In the genomic region with DNA sequence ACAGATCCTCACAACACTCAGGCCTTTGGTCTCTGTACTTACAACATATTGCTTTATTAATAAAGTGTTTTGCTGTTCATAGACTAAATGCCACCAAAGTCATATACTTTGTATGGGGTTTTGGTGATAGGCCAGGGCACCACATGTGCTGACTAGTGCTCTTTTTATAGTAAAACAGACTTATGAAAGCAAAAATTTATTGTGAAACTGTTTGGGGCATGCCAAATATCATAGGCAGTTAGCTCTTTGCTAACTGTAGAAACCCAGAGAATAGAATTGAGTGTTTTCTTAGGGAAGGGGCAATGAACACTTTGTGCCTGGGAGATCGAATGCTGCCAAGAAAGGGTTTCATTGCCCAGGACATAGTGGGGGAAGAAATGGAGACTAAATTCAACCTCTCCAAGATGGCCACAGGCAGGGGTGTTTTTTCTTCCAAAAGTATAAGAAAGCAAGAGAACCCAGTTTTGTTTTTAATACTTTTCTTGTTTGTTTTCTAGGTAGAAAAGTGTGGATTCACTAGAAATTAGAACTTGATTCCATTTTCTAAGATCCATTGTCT, we compare ENCODE assay signal across 14 cellular contexts.
DNase-seq lines count a peak whose midpoint lies in the region; ATAC-seq and TF ChIP-seq lines count a peak whose summit lies in the region.
"Had no signal": no experiment of that assay in that cellular context is flagged by ENCODE, and none has a peak within 500 bp of the region (broad histone marks: within the 10 kb centered on the region; RNA-seq: fewer than 3 reads in every experiment).

No MANE protein-coding gene starts in this region.

- DNase-seq in omental fat pad (ENCODE audit: low spot score), result no peak
- DNase-seq in ovary, result no peak
- no peak for DNase-seq in activated naive CD8-positive, alpha-beta T cell treated with anti-CD3 and anti-CD28 coated beads for 36 hours
- DNase-seq in NCI-H2171 treated with DMSO at 0.1 percent for 48 hours (lab: John Stamatoyannopoulos, UW), result no peak
- DNase-seq in GM10266 (ENCODE audit: extremely low spot score), result no peak
- DNase-seq: activated CD4-positive, alpha-beta T cell treated with anti-CD3 and anti-CD28 coated beads, Interleukin-2, amount 10 ng/mL, durations not matched to agents 7 days and 5 days; DMS 273 treated with DMSO at 0.1 percent for 48 hours; HCEC 1CT; left colon; NCI-H1417 treated with DMSO at 0.1 percent for 48 hours had no signal

- H3K4me3 ChIP-seq in ovary, result no peak overlapping the region
- H3K4me3 ChIP-seq: adrenal gland had no signal

- no peak overlapping the region for H3K4me3 Mint-ChIP-seq in activated naive CD8-positive, alpha-beta T cell treated with anti-CD3 and anti-CD28 coated beads for 36 hours
- H3K4me3 Mint-ChIP-seq: activated CD4-positive, alpha-beta T cell treated with anti-CD3 and anti-CD28 coated beads, Interleukin-2, amount 10 ng/mL, durations not matched to agents 7 days and 5 days had no signal

- intact Hi-C loops in ovary (cut with DNase I), result no loop called here

- H3K27ac Mint-ChIP-seq in activated naive CD8-positive, alpha-beta T cell treated with anti-CD3 and anti-CD28 coated beads for 36 hours, result no peak overlapping the region
- H3K27ac Mint-ChIP-seq: activated CD4-positive, alpha-beta T cell treated with anti-CD3 and anti-CD28 coated beads, Interleukin-2, amount 10 ng/mL, durations not matched to agents 7 days and 5 days had no signal

- H3K36me3 ChIP-seq in ovary, result no peaks in the 10 kb centered on the region
- H3K36me3 ChIP-seq: adrenal gland had no signal

- no peaks in the 10 kb centered on the region for H3K27me3 Mint-ChIP-seq in activated naive CD8-positive, alpha-beta T cell treated with anti-CD3 and anti-CD28 coated beads for 36 hours
- H3K27me3 Mint-ChIP-seq: activated CD4-positive, alpha-beta T cell treated with anti-CD3 and anti-CD28 coated beads, Interleukin-2, amount 10 ng/mL, durations not matched to agents 7 days and 5 days had no signal

- TF ChIP-seq CTCF in omental fat pad (IDR thresholded peaks at IDR 0.05) (no peak), ovary (IDR thresholded peaks at IDR 0.05) (no peak), GM10266 (IDR thresholded peaks at IDR 0.05; ENCODE audit: control insufficient read depth, insufficient read depth, low read depth, missing control alignments) (no peak)

- TF ChIP-seq EP300 in ovary (IDR thresholded peaks at IDR 0.05), result no peak

- H3K9me3 ChIP-seq in ovary, result no peaks in the 10 kb centered on the region
- H3K9me3 ChIP-seq: adrenal gland had no signal

- H3K4me1 Mint-ChIP-seq in activated naive CD8-positive, alpha-beta T cell treated with anti-CD3 and anti-CD28 coated beads for 36 hours, result no peaks in the 10 kb centered on the region
- H3K4me1 Mint-ChIP-seq: activated CD4-positive, alpha-beta T cell treated with anti-CD3 and anti-CD28 coated beads, Interleukin-2, amount 10 ng/mL, durations not matched to agents 7 days and 5 days had no signal

- ATAC-seq in GM18909 (IDR thresholded peaks at IDR 0.05; ENCODE audit: poor library complexity, unreplicated experiment) (peak; percentile 38), HG02610 (IDR thresholded peaks at IDR 0.05; ENCODE audit: unreplicated experiment) (peak; percentile 28), HG03442 (IDR thresholded peaks at IDR 0.05; ENCODE audit: unreplicated experiment) (peak; percentile 44), omental fat pad (ENCODE audit: low FRiP score) (peak; percentile 69)
- ATAC-seq: left colon had no signal

- no peaks in the 10 kb centered on the region for H3K36me3 Mint-ChIP-seq in activated naive CD8-positive, alpha-beta T cell treated with anti-CD3 and anti-CD28 coated beads for 36 hours

- no peak for TF ChIP-seq POLR2A in ovary (IDR thresholded peaks at IDR 0.05)

- H3K27ac ChIP-seq in ovary, result no peak overlapping the region
- H3K27ac ChIP-seq: adrenal gland had no signal

- no peaks in the 10 kb centered on the region for H3K27me3 ChIP-seq in ovary
- H3K27me3 ChIP-seq: adrenal gland had no signal

- 90 to 93% (median 91%) methylated on average over 1 of the region's 1 CpG for WGBS in ovary, 3 donors

- H3K4me1 ChIP-seq in ovary (ENCODE audit: insufficient read depth), result peaks cover 1% of the 10 kb centered on the region
- H3K4me1 ChIP-seq: adrenal gland had no signal

- H3K9me3 Mint-ChIP-seq in activated naive CD8-positive, alpha-beta T cell treated with anti-CD3 and anti-CD28 coated beads for 36 hours, result no peaks in the 10 kb centered on the region
- H3K9me3 Mint-ChIP-seq: activated CD4-positive, alpha-beta T cell treated with anti-CD3 and anti-CD28 coated beads, Interleukin-2, amount 10 ng/mL, durations not matched to agents 7 days and 5 days had no signal
